Comparison of ENCODE assay signal across 16 cellular contexts in genomic region chr10:48579251-48579960, GRCh38. TPM values are rescaled to one million over a fixed set of nuclear protein-coding genes. Genes with fewer than 3 reads are reported as not detected.
DNase-seq lines count a peak whose midpoint lies in the region; ATAC-seq and TF ChIP-seq lines count a peak whose summit lies in the region.
"Had no signal": no experiment of that assay in that cellular context is flagged by ENCODE, and none has a peak within 500 bp of the region (broad histone marks: within the 10 kb centered on the region; RNA-seq: fewer than 3 reads in every experiment).

No MANE protein-coding gene starts in this region.

- no peak for TF ChIP-seq CTCF in RWPE1 (conservative IDR thresholded peaks at IDR 0.05; ENCODE audit: low read depth)

- no peaks in the 10 kb centered on the region for H3K27me3 Mint-ChIP-seq in naive B cell

- H3K4me1 Mint-ChIP-seq in naive B cell, result peaks cover 78 to 93% (median 90%) of the 10 kb centered on the region in 3 donors
- H3K4me1 Mint-ChIP-seq: CD4-positive, CD25-positive, alpha-beta regulatory T cell had no signal

- CTCF ChIA-PET in RWPE1 (lab: Yijun Ruan, JAX), result interaction anchor here (1.6 kb wide), 1 partner anchor 77 kb away, joined by 5 read pairs; no protein-coding TSS in a partner anchor

- peak overlapping the region in 4 of 6 donors; percentile 38 to 92 (median 84) for H3K27ac Mint-ChIP-seq in naive B cell
- H3K27ac Mint-ChIP-seq: CD4-positive, CD25-positive, alpha-beta regulatory T cell; stimulated activated naive CD8-positive, alpha-beta T cell treated with anti-CD3 and anti-CD28 coated beads, Interleukin-15, Interleukin-2, amounts not matched to agents 100 ng/mL and 50 ng/mL, for 24 hours had no signal

- peak overlapping the region; percentile 65 for H3K27ac ChIP-seq in RWPE1

- H3K36me3 Mint-ChIP-seq in naive B cell, result peaks cover 0 to 13% of the 10 kb centered on the region in 2 donors
- H3K36me3 Mint-ChIP-seq: CD4-positive, CD25-positive, alpha-beta regulatory T cell had no signal

- ATAC-seq in naive B cell (ENCODE audit: low read depth in 2 of 2) (no peak), HG03108 (IDR thresholded peaks at IDR 0.05; ENCODE audit: unreplicated experiment) (no peak), HG03095 (IDR thresholded peaks at IDR 0.05; ENCODE audit: unreplicated experiment) (no peak)
- ATAC-seq: left colon had no signal

- peak overlapping the region in 6 of 8 donors; percentile 29 to 84 (median 72) for H3K4me3 Mint-ChIP-seq in naive B cell
- H3K4me3 Mint-ChIP-seq: CD4-positive, CD25-positive, alpha-beta regulatory T cell; stimulated activated naive CD8-positive, alpha-beta T cell treated with anti-CD3 and anti-CD28 coated beads, Interleukin-15, Interleukin-2, amounts not matched to agents 100 ng/mL and 50 ng/mL, for 24 hours had no signal

- peak; percentile 6 for DNase-seq in CD1c-positive myeloid dendritic cell (ENCODE audit: extremely low spot score)
- no peak for DNase-seq in RWPE1 (ENCODE audit: low spot score)
- DNase-seq in fibroblast of peridontal ligament (ENCODE audit: extremely low read depth), result peak; percentile 56
- no peak for DNase-seq in naive B cell
- no peak for DNase-seq in hypothalamus (lab: John Stamatoyannopoulos, UW)
- no peak for DNase-seq in NCI-H1092 treated with DMSO at 0.1 percent for 48 hours (lab: John Stamatoyannopoulos, UW)
- DNase-seq: activated CD4-positive, alpha-beta T cell treated with anti-CD3 and anti-CD28 coated beads, Interleukin-2, amount 50 U/mL, for 1 hour; activated effector memory CD4-positive, alpha-beta T cell treated with Interleukin-2 at 50 U/mL for 16 hours; CD4-positive, CD25-positive, alpha-beta regulatory T cell; left colon; NK-92 treated with Interleukin-12 subunit alpha and Interleukin-12 subunit beta, amount 100 ng/mL, for 24 hours; stimulated activated CD4-positive, alpha-beta T cell treated with anti-CD3 and anti-CD28 coated beads, Interleukin-2, amount 100 ng/mL, for 48 hours; SW 1271 had no signal

- peaks cover 0 to 5% (median 3%) of the 10 kb centered on the region in 7 donors for H3K9me3 Mint-ChIP-seq in naive B cell
- H3K9me3 Mint-ChIP-seq: stimulated activated naive CD8-positive, alpha-beta T cell treated with anti-CD3 and anti-CD28 coated beads, Interleukin-15, Interleukin-2, amounts not matched to agents 100 ng/mL and 50 ng/mL, for 24 hours had no signal

- POLR2A ChIA-PET in RWPE1 (lab: Yijun Ruan, JAX; ENCODE audit: low non-redundant PET), result no interaction called here

RNA-seq across cellular contexts. Expression of gene ARHGAP22, which starts 25.5 kb away (rescaled TPM):
- 1 to 10 TPM; 2.8 to 9.2 (median 5.8) TPM for polyA plus RNA-seq in naive B cell (ENCODE audit: low read depth in 6 of 6)
- polyA plus RNA-seq: CD4-positive, CD25-positive, alpha-beta regulatory T cell had no signal

Comparison
In these comparisons a context has a peak if more than half of its experiments do, and no peak if none do; other contexts are left out.
1. DNase-seq: peak in CD1c-positive myeloid dendritic cell (single experiment) and fibroblast of peridontal ligament (single experiment); none in RWPE1 (single experiment), naive B cell (single experiment), hypothalamus (0 of 51) and NCI-H1092 treated with DMSO at 0.1 percent for 48 hours (single experiment).